Comparison of ENCODE assay signal across 18 cellular contexts in the genomic region with DNA sequence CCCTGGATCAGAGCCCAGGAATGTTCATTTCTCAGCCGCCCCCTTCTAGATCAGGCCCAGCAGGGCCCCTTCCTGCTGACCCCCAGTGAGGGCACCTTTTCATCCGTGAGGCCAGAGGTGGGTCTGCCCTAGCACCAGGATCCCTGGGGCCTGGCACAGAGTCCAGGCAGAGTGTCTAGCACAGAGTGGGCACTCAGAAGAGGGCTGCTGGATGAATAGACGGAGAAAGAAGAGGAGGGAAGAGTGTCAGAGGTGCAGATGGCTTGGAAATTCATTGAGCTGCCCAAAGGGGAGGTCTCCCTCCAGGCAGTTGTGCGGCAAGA.
A peak's percentile ranks its signal among the peaks of the same experiment; 100 is the strongest.
DNase-seq lines count a peak whose midpoint lies in the region; ATAC-seq and TF ChIP-seq lines count a peak whose summit lies in the region.
"Had no signal": no experiment of that assay in that cellular context is flagged by ENCODE, and none has a peak within 500 bp of the region (broad histone marks: within the 10 kb centered on the region; RNA-seq: fewer than 3 reads in every experiment).

No MANE protein-coding gene starts in this region.

- H3K23ac ChIP-seq in neuronal stem cell (ENCODE audit: low read depth, low read length, poor library complexity): peak overlapping the region; percentile 37

- no peak overlapping the region for H2BK120ac ChIP-seq in neuronal stem cell (ENCODE audit: low read depth, low read length)

- H3K9me3 Mint-ChIP-seq in GM23338: no peaks in the 10 kb centered on the region; the same call in 1 of the 3 replicates

- no peak overlapping the region for H2BK15ac ChIP-seq in neuronal stem cell (ENCODE audit: low read length)

- H3K27ac ChIP-seq in neuronal stem cell (replicated peaks; ENCODE audit: low read length): no peak overlapping the region
- H3K27ac ChIP-seq in GM23338 (ENCODE audit: low read depth): no peak overlapping the region
- H3K27ac ChIP-seq: 22Rv1, A549, C4-2B, HL-60 had no signal

- H3K4me1 ChIP-seq in NT2/D1 (ENCODE audit: insufficient read depth, insufficient read length) (peaks cover 17% of the 10 kb centered on the region), neuronal stem cell (ENCODE audit: control insufficient read depth in 2 of 2, insufficient read depth in 1 of 2, low read depth in 1 of 2, low read length in 2 of 2) (peaks cover 0 to 2% of the 10 kb centered on the region in 2 donors), GM23338 (ENCODE audit: insufficient read depth) (no peaks in the 10 kb centered on the region)
- H3K4me1 ChIP-seq: A549, Caco-2 had no signal

- H3K79me1 ChIP-seq in neuronal stem cell (ENCODE audit: low read depth, low read length): no peaks in the 10 kb centered on the region

- no peaks in the 10 kb centered on the region for H3F3A ChIP-seq in GM23338 (replicated peaks; ENCODE audit: low read depth)

- H3K79me2 ChIP-seq in GM23338 (replicated peaks; ENCODE audit: insufficient read depth): no peaks in the 10 kb centered on the region

- no peak for TF ChIP-seq CTCF in GM23338 (conservative IDR thresholded peaks at IDR 0.05; ENCODE audit: low read depth in 2 of 2)

- peak overlapping the region; percentile 31 for H3K18ac ChIP-seq in neuronal stem cell (ENCODE audit: low read length)

- H3K4ac ChIP-seq in neuronal stem cell (ENCODE audit: low read length): no peak overlapping the region

- no peak overlapping the region for H2BK5ac ChIP-seq in neuronal stem cell (ENCODE audit: low read length)

- no peak for ATAC-seq in GM23338
- ATAC-seq in HG02623 (IDR thresholded peaks at IDR 0.05; ENCODE audit: unreplicated experiment): no peak
- ATAC-seq in HG03469 (IDR thresholded peaks at IDR 0.05; ENCODE audit: unreplicated experiment): no peak
- ATAC-seq: A549 had no signal

- no peak overlapping the region for H4K91ac ChIP-seq in neuronal stem cell (ENCODE audit: low read depth, low read length, poor library complexity)

- H3K27me3 ChIP-seq in NT2/D1 (ENCODE audit: insufficient read depth, insufficient read length): no peaks in the 10 kb centered on the region
- H3K27me3 ChIP-seq in neuronal stem cell (ENCODE audit: control insufficient read depth in 3 of 3, insufficient read depth in 3 of 3, low read depth in 1 of 3, low read length in 3 of 3): peaks cover 0 to 52% (median 3%) of the 10 kb centered on the region in 3 experiments
- no peaks in the 10 kb centered on the region for H3K27me3 ChIP-seq in GM23338 (ENCODE audit: insufficient read depth)

- WGBS in neuronal stem cell (ENCODE audit: extremely low coverage in 2 of 2, insufficient read length in 2 of 2, insufficient replicate concordance in 1 of 2), 2 donors: no CpG with 5 or more reads among the region's 4 CpGs

- H2AK5ac ChIP-seq in neuronal stem cell (ENCODE audit: low read depth, low read length): peak overlapping the region; percentile 28

- H3K36me3 ChIP-seq in NT2/D1 (ENCODE audit: insufficient read depth, insufficient read length, low read length): no peaks in the 10 kb centered on the region
- H3K36me3 ChIP-seq in neuronal stem cell (replicated peaks in 1 of 2; ENCODE audit: control insufficient read depth in 2 of 2, insufficient read depth in 2 of 2, low read length in 2 of 2): no peaks in the 10 kb centered on the region
- H3K36me3 ChIP-seq in GM23338 (ENCODE audit: insufficient read depth): no peaks in the 10 kb centered on the region

- H3K4me1 Mint-ChIP-seq in GM23338: peaks cover 5% of the 10 kb centered on the region; the same call in 2 of the 3 replicates

- H2AFZ ChIP-seq in neuronal stem cell (ENCODE audit: low read length): no peak overlapping the region
- H2AFZ ChIP-seq in GM23338: no peak overlapping the region

- H3K9me3 ChIP-seq in NT2/D1 (ENCODE audit: insufficient read depth, low read length) (peaks cover 7% of the 10 kb centered on the region; the same call in 1 of the 2 replicates), neuronal stem cell (replicated peaks in 1 of 2; ENCODE audit: control insufficient read depth in 2 of 2, insufficient read depth in 1 of 2, low read depth in 1 of 2, low read length in 2 of 2) (peaks cover 0 to 3% of the 10 kb centered on the region in 2 donors)
- H3K9me3 ChIP-seq: A549, Caco-2 had no signal

- H4K20me1 ChIP-seq in GM23338 (replicated peaks; ENCODE audit: insufficient read depth): no peaks in the 10 kb centered on the region

- peak overlapping the region; percentile 47 for H3K9ac ChIP-seq in NT2/D1 (ENCODE audit: insufficient read length, low read depth)
- no peak overlapping the region for H3K9ac ChIP-seq in neuronal stem cell (ENCODE audit: low read depth, low read length, poor library complexity)

- no peak overlapping the region for H2BK12ac ChIP-seq in neuronal stem cell (ENCODE audit: low read length)

- H3K36me3 Mint-ChIP-seq in GM23338 (ENCODE audit: low read depth): no peaks in the 10 kb centered on the region; the same call in 2 of the 3 replicates

- H3K27ac Mint-ChIP-seq in GM23338: no peak overlapping the region
- H3K27ac Mint-ChIP-seq: CD4-positive, alpha-beta T cell had no signal

- no peaks in the 10 kb centered on the region for H3K9me2 ChIP-seq in GM23338 (ENCODE audit: insufficient read depth)

- peak; percentile 10 for DNase-seq in activated CD8-positive, alpha-beta memory T cell treated with anti-CD3 and anti-CD28 coated beads, Interleukin-2, amount 50 U/mL, for 48 hours
- no peak for DNase-seq in activated CD8-positive, alpha-beta memory T cell treated with anti-CD3 and anti-CD28 coated beads for 24 hours
- DNase-seq in NT2/D1 (ENCODE audit: low read depth, low spot score) (no peak), neuronal stem cell (ENCODE audit: low spot score) (no peak), GM23338 (ENCODE audit: low spot score) (no peak)
- DNase-seq: AML-193; Caco-2; CD4-positive, alpha-beta T cell; DMS153; DMS79 treated with DMSO at 0.1 percent for 48 hours; GF-D8; GOT3 had no signal

- peaks cover 9% of the 10 kb centered on the region for H3K27me3 Mint-ChIP-seq in GM23338 (ENCODE audit: insufficient read depth, low read depth, poor library complexity)

- H3K4me3 ChIP-seq in NT2/D1 (ENCODE audit: insufficient read length, low read depth): no peak overlapping the region
- no peak overlapping the region for H3K4me3 ChIP-seq in neuronal stem cell (ENCODE audit: low read length in 2 of 2)
- no peak overlapping the region for H3K4me3 ChIP-seq in GM23338
- H3K4me3 ChIP-seq: A549 had no signal

- no peak overlapping the region for H3K4me2 ChIP-seq in neuronal stem cell (ENCODE audit: insufficient read depth, low read length, poor library complexity, severe bottlenecking)
- H3K4me2 ChIP-seq in GM23338: no peak overlapping the region
- H3K4me2 ChIP-seq: A549 had no signal

- H4K8ac ChIP-seq in neuronal stem cell (ENCODE audit: low read depth, low read length): no peak overlapping the region

- H3K4me3 Mint-ChIP-seq in GM23338: no peak overlapping the region
- H3K4me3 Mint-ChIP-seq: CD4-positive, alpha-beta T cell had no signal

- no peak overlapping the region for H3K14ac ChIP-seq in neuronal stem cell (ENCODE audit: low read length)

TF ChIP-seq in GM23338, 12 proteins besides CTCF, POLR2A, EP300 and RAD21 (continues in another document):
- TF ChIP-seq STAT1 (IDR thresholded peaks at IDR 0.05; ENCODE audit: unreplicated experiment) (no peak), EZH2phosphoT487 (IDR thresholded peaks at IDR 0.05; ENCODE audit: unreplicated experiment) (no peak)
